Comparison of ENCODE assay signal across 24 cellular contexts in the genomic region with DNA sequence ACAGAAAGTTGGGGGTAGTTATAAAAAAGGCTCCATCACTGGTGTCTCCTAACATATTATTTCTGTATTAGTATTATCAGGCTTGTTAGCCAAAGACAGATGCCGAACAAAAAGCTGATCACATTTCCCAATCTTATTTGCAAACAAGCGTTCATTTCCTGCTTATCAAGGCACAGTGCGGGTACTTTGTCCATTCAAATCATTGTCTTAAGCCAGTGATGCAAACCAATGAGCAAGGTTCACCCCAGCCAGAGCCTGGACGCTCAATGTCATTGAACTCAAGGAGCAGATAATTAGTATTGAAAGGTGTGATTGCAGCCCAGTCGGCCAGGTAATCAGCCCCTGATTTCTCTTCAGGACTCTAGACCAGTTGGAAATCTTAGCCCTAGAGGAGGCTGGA. TPM values are rescaled to one million over a fixed set of nuclear protein-coding genes. Genes with fewer than 3 reads are reported as not detected.
DNase-seq lines count a peak whose midpoint lies in the region; ATAC-seq and TF ChIP-seq lines count a peak whose summit lies in the region.
"Had no signal": no experiment of that assay in that cellular context is flagged by ENCODE, and none has a peak within 500 bp of the region (broad histone marks: within the 10 kb centered on the region; RNA-seq: fewer than 3 reads in every experiment).

No MANE protein-coding gene starts in this region.

- no peaks in the 10 kb centered on the region for H3K79me2 ChIP-seq in Karpas-422 (ENCODE audit: low read length)

- H3K9me2 ChIP-seq in Karpas-422 (replicated peaks; ENCODE audit: insufficient read depth, low read length) = no peaks in the 10 kb centered on the region

- peaks cover 17% of the 10 kb centered on the region for H3K4me1 Mint-ChIP-seq in endodermal cell
- H3K4me1 Mint-ChIP-seq: CD14-positive monocyte had no signal

- H3K4me1 ChIP-seq in right atrium auricular region (peaks cover 0 to 8% of the 10 kb centered on the region in 2 donors), endodermal cell (ENCODE audit: control insufficient read depth, insufficient read depth, low read length) (peaks cover 3% of the 10 kb centered on the region), Karpas-422 (ENCODE audit: low read length) (no peaks in the 10 kb centered on the region), stomach (no peaks in the 10 kb centered on the region)
- H3K4me1 ChIP-seq: A549; BE2C; BLaER1 treated with 17β-estradiol and CSF1 and Interleukin-3, amounts not matched to agents 10 nM and 100 nM had no signal

- no peak overlapping the region for H3K27ac Mint-ChIP-seq in endodermal cell
- H3K27ac Mint-ChIP-seq: CD14-positive monocyte; CD4-positive, alpha-beta T cell; GM23338; H9 had no signal

- no peak for TF ChIP-seq EP300 in stomach (IDR thresholded peaks at IDR 0.05)

- no peak overlapping the region for H2AFZ ChIP-seq in Karpas-422 (ENCODE audit: low read length)
- H2AFZ ChIP-seq: GM23338 had no signal

- no peaks in the 10 kb centered on the region for H3K36me3 Mint-ChIP-seq in endodermal cell (ENCODE audit: low read depth)
- H3K36me3 Mint-ChIP-seq: CD14-positive monocyte had no signal

- ATAC-seq in Right ventricle myocardium superior (ENCODE audit: poor library complexity) = no peak
- ATAC-seq in HG03025 (IDR thresholded peaks at IDR 0.05; ENCODE audit: low FRiP score, unreplicated experiment) = no peak
- ATAC-seq: A549, GM23338, HCT116 had no signal

- peaks cover 74% of the 10 kb centered on the region for H3K27me3 Mint-ChIP-seq in endodermal cell (ENCODE audit: insufficient read depth)

- no peak overlapping the region for H3K4me3 ChIP-seq in right atrium auricular region
- H3K4me3 ChIP-seq in endodermal cell (ENCODE audit: low read length) = no peak overlapping the region
- H3K4me3 ChIP-seq in retinal pigment epithelial cell (ENCODE audit: low read length) = no peak overlapping the region
- H3K4me3 ChIP-seq in Karpas-422 (ENCODE audit: low read length) = no peak overlapping the region
- H3K4me3 ChIP-seq in stomach = no peak overlapping the region
- H3K4me3 ChIP-seq: A549; BLaER1 treated with 17β-estradiol and CSF1 and Interleukin-3, amounts not matched to agents 10 nM and 100 nM; GM23338 had no signal

- DNase-seq in right atrium auricular region (ENCODE audit: low spot score) (peak; percentile 21), Right ventricle myocardium superior (no peak), endodermal cell (no peak), retinal pigment epithelial cell (ENCODE audit: low read depth) (no peak), Karpas-422 (no peak), stomach (no peak)
- DNase-seq: 8988T; ACHN; AML-193; BE2C; Calu3; CD4-positive, alpha-beta T cell; COR-L47; DMS53; DMS79 treated with DMSO at 0.1 percent for 48 hours; GF-D8; H9 had no signal

- no peaks in the 10 kb centered on the region for H3K9me3 ChIP-seq in right atrium auricular region
- no peaks in the 10 kb centered on the region for H3K9me3 ChIP-seq in endodermal cell (ENCODE audit: control insufficient read depth, low read length)
- no peaks in the 10 kb centered on the region for H3K9me3 ChIP-seq in Karpas-422 (ENCODE audit: low read length)
- H3K9me3 ChIP-seq in stomach = no peaks in the 10 kb centered on the region
- H3K9me3 ChIP-seq: A549, BE2C had no signal

- intact Hi-C loops in Right ventricle myocardium superior (cut with DNase I) = no loop called here
- intact Hi-C loops in stomach (cut with DNase I; ENCODE audit: low total_unique reads) = no loop called here

- no peak overlapping the region for H3K27ac ChIP-seq in right atrium auricular region
- H3K27ac ChIP-seq in endodermal cell (ENCODE audit: low read depth, low read length) = no peak overlapping the region
- no peak overlapping the region for H3K27ac ChIP-seq in Karpas-422 (ENCODE audit: low read length)
- no peak overlapping the region for H3K27ac ChIP-seq in stomach
- H3K27ac ChIP-seq: A549; BLaER1 treated with 17β-estradiol and CSF1 and Interleukin-3, amounts not matched to agents 10 nM and 100 nM had no signal

- TF ChIP-seq POLR2A in stomach (IDR thresholded peaks at IDR 0.05) = no peak

- H3K27me3 ChIP-seq in right atrium auricular region (no peaks in the 10 kb centered on the region), endodermal cell (ENCODE audit: control insufficient read depth, insufficient read depth, low read length, poor library complexity, severe bottlenecking) (peaks cover 25% of the 10 kb centered on the region), Karpas-422 (ENCODE audit: low read length) (no peaks in the 10 kb centered on the region), stomach (peaks cover 0 to 9% (median 0%) of the 10 kb centered on the region in 3 donors)
- H3K27me3 ChIP-seq: BE2C; BLaER1 treated with 17β-estradiol and CSF1 and Interleukin-3, amounts not matched to agents 10 nM and 100 nM had no signal

- TF ChIP-seq CTCF in right atrium auricular region (IDR thresholded peaks at IDR 0.05) (no peak), endodermal cell (conservative IDR thresholded peaks at IDR 0.05) (peak; percentile 42), retinal pigment epithelial cell (conservative IDR thresholded peaks at IDR 0.05; ENCODE audit: low read depth, low read length) (peak; percentile 2), stomach (IDR thresholded peaks at IDR 0.05) (no peak)

- WGBS in endodermal cell (ENCODE audit: insufficient coverage in 1 of 2, insufficient read length in 1 of 2), 2 experiments = 93 to 94% methylated on average over 3 to 5 of the region's 5 CpGs
- 66 to 75% (median 68%) methylated on average over 5 of the region's 5 CpGs for WGBS in stomach, 5 donors

- H3K36me3 ChIP-seq in right atrium auricular region (no peaks in the 10 kb centered on the region), endodermal cell (ENCODE audit: control insufficient read depth, insufficient read depth, low read length) (no peaks in the 10 kb centered on the region), Karpas-422 (ENCODE audit: insufficient read depth, low read length) (no peaks in the 10 kb centered on the region), stomach (no peaks in the 10 kb centered on the region)
- H3K36me3 ChIP-seq: BE2C; BLaER1 treated with 17β-estradiol and CSF1 and Interleukin-3, amounts not matched to agents 10 nM and 100 nM had no signal

- H3K4me2 ChIP-seq in Karpas-422 (ENCODE audit: low read depth, low read length, poor library complexity, severe bottlenecking) = no peak overlapping the region
- H3K4me2 ChIP-seq: A549; BLaER1 treated with 17β-estradiol and CSF1 and Interleukin-3, amounts not matched to agents 10 nM and 100 nM; GM23338 had no signal

- H3K4me3 Mint-ChIP-seq in endodermal cell = no peak overlapping the region
- H3K4me3 Mint-ChIP-seq: CD14-positive monocyte; CD4-positive, alpha-beta T cell; GM23338; H9 had no signal

- no peaks in the 10 kb centered on the region for H3K9me3 Mint-ChIP-seq in endodermal cell
- H3K9me3 Mint-ChIP-seq: CD4-positive, alpha-beta T cell; GM23338; H9 had no signal

- no peak overlapping the region for H3K9ac ChIP-seq in endodermal cell (ENCODE audit: extremely low read depth, low read length, poor library complexity, severe bottlenecking)
- no peak overlapping the region for H3K9ac ChIP-seq in Karpas-422 (ENCODE audit: low read length)
- H3K9ac ChIP-seq: BLaER1 treated with 17β-estradiol and CSF1 and Interleukin-3, amounts not matched to agents 10 nM and 100 nM had no signal

- H4K20me1 ChIP-seq in Karpas-422 (ENCODE audit: insufficient read depth, low read depth, low read length) = no peaks in the 10 kb centered on the region
- H4K20me1 ChIP-seq: BLaER1 treated with 17β-estradiol and CSF1 and Interleukin-3, amounts not matched to agents 10 nM and 100 nM had no signal

RNA-seq across cellular contexts. Expression of a gene that starts 20.4 kb away (rescaled TPM):
- 10 to 100 TPM in 1 of 2 donors, 1 to 10 TPM in 1; 7.0 to 20.6 TPM for total RNA-seq in right atrium auricular region
- 10.9 TPM for total RNA-seq in Right ventricle myocardium superior
- total RNA-seq in endodermal cell = 1 to 10 TPM in 1 of 2 donors, under 1 TPM in 1; 0.46 to 1.3 TPM
- polyA plus RNA-seq in endodermal cell (2013, experiment 1 of 2) = 35.3 TPM
- 32.2 TPM for polyA plus RNA-seq in endodermal cell (2013, experiment 2 of 2)
- 26.4 and 30.3 TPM in 2 replicates for total RNA-seq in Karpas-422 (2014; rRNA removed; shearing (Covaris generic); ENCODE audit: low replicate concordance)
- 10 to 100 TPM in 4 of 5 donors, 1 to 10 TPM in 1; 5.8 to 69.5 (median 34.9) TPM for total RNA-seq in stomach
- polyA plus RNA-seq in stomach = 10 to 100 TPM in 2 of 3 donors, 1 to 10 TPM in 1; 7.8 to 15.4 (median 10.5) TPM
- total RNA-seq: CD4-positive, alpha-beta T cell; G401 had no signal
- polyA plus RNA-seq: CD14-positive monocyte had no signal

Comparison
In these comparisons a context has a peak if more than half of its experiments do, and no peak if none do; other contexts are left out.
1. CTCF ChIP-seq: peak in endodermal cell (single experiment) and retinal pigment epithelial cell (single experiment); none in right atrium auricular region (0 of 2) and stomach (0 of 7).